In genomic region chr2:238700506-238701050, GRCh38 we compare ENCODE assay signal across 18 cellular contexts.
DNase-seq lines count a peak whose midpoint lies in the region; ATAC-seq and TF ChIP-seq lines count a peak whose summit lies in the region.
"Had no signal": no experiment of that assay in that cellular context is flagged by ENCODE, and none has a peak within 500 bp of the region (broad histone marks: within the 10 kb centered on the region; RNA-seq: fewer than 3 reads in every experiment).

No MANE protein-coding gene starts in this region.

- no peak overlapping the region for H3K23ac ChIP-seq in IMR-90 (ENCODE audit: low read depth, low read length)

- H3K4me1 Mint-ChIP-seq in activated T-cell treated with anti-CD3 and anti-CD28 coated beads, Interleukin-2, amount 50 U/mL, for 4 hours (ENCODE audit: low read depth) = no peaks in the 10 kb centered on the region

- intact Hi-C loops in IMR-90 (cut with micrococcal nuclease) = no loop called here

- H2BK15ac ChIP-seq in IMR-90 (ENCODE audit: low read depth, low read length) = no peak overlapping the region

- H3K4me2 ChIP-seq in BLaER1 (peak overlapping the region; percentile 60), IMR-90 (ENCODE audit: low read depth, low read length) (no peak overlapping the region)
- H3K4me2 ChIP-seq: A549 had no signal

- H3K4ac ChIP-seq in IMR-90 (ENCODE audit: low read depth, low read length) = 0 out of 2 replicates have a peak overlapping the region, but pooled peaks have one; percentile 6

- TF ChIP-seq POLR2A in IMR-90 (IDR thresholded peaks at IDR 0.05; ENCODE audit: low read depth, low read length) = no peak

- H4K20me1 ChIP-seq in BLaER1 = no peaks in the 10 kb centered on the region
- H4K20me1 ChIP-seq in IMR-90 (ENCODE audit: insufficient read depth, low read length) = no peaks in the 10 kb centered on the region

- peak overlapping the region; percentile 33; the same call in 1 of the 2 replicates for H2AK5ac ChIP-seq in IMR-90 (ENCODE audit: low read depth, low read length)

- peaks cover 47% of the 10 kb centered on the region for H3K4me1 ChIP-seq in BLaER1
- H3K4me1 ChIP-seq in IMR-90 (ENCODE audit: control insufficient read depth, insufficient read depth, low read length) = peaks cover 8% of the 10 kb centered on the region; the same call in 1 of the 2 replicates
- H3K4me1 ChIP-seq in rectal smooth muscle tissue (ENCODE audit: control insufficient read depth, insufficient read depth, low read length) = peaks cover 30% of the 10 kb centered on the region
- H3K4me1 ChIP-seq: A549 had no signal

- no peak overlapping the region for H3K4me3 ChIP-seq in BLaER1
- no peak overlapping the region for H3K4me3 ChIP-seq in IMR-90 (ENCODE audit: insufficient read depth, low read depth, low read length)
- no peak overlapping the region for H3K4me3 ChIP-seq in rectal smooth muscle tissue (ENCODE audit: low read length)
- H3K4me3 ChIP-seq: A549, GM23248 had no signal

- no peaks in the 10 kb centered on the region for H3K79me1 ChIP-seq in IMR-90 (ENCODE audit: low read depth in 1 of 2, low read length in 2 of 2)

- peaks cover 8% of the 10 kb centered on the region; the same call in 1 of the 2 replicates for H3K9me1 ChIP-seq in IMR-90 (ENCODE audit: insufficient read depth, low read length)

- no peak for TF ChIP-seq CTCF in IMR-90 (conservative IDR thresholded peaks at IDR 0.05; ENCODE audit: low read depth, low read length)

- POLR2A ChIA-PET in IMR-90 (lab: Charles Lee; ENCODE audit: unreplicated experiment) = no interaction called here

- H2AFZ ChIP-seq in IMR-90 (replicated peaks; ENCODE audit: low read length, poor library complexity) = peak overlapping the region; percentile 37

- no peak overlapping the region for H3K4me3 Mint-ChIP-seq in activated T-cell treated with anti-CD3 and anti-CD28 coated beads, Interleukin-2, amount 50 U/mL, for 4 hours

- no peak overlapping the region for H3K9ac ChIP-seq in BLaER1
- H3K9ac ChIP-seq in IMR-90 (ENCODE audit: low read depth, low read length) = no peak overlapping the region
- H3K9ac ChIP-seq in rectal smooth muscle tissue (ENCODE audit: low read length) = no peak overlapping the region
- H3K9ac ChIP-seq: GM23248 had no signal

- in situ Hi-C loops in IMR-90 (cut with MboI; ENCODE audit: low sequenced_read_pairs) = no loop called here

- H2BK120ac ChIP-seq in IMR-90 (ENCODE audit: low read depth, low read length) = no peak overlapping the region

- H2BK20ac ChIP-seq in IMR-90 (ENCODE audit: low read depth, low read length) = peak overlapping the region; percentile 10; the same call in 1 of the 2 replicates

- BruUV-seq in IMR-90 (replicated peaks; lab: Mats Ljungman, UMichigan) = no TSS peak

- peak overlapping the region; percentile 24; the same call in 1 of the 2 replicates for H4K91ac ChIP-seq in IMR-90 (ENCODE audit: insufficient read depth, low read depth, low read length)

- CTCF ChIA-PET in IMR-90 (lab: Yijun Ruan, JAX) = no interaction called here

- no peak overlapping the region for H4K8ac ChIP-seq in IMR-90 (ENCODE audit: low read depth in 2 of 2, low read length in 2 of 2)

- ATAC-seq in IMR-90 (ENCODE audit: low read depth) = no peak
- ATAC-seq in HG03565 (IDR thresholded peaks at IDR 0.05; ENCODE audit: unreplicated experiment) = no peak
- no peak for ATAC-seq in activated T-cell treated with anti-CD3 and anti-CD28 coated beads, Interleukin-2, amount 50 U/mL, for 4 hours

- H3K27ac ChIP-seq in BLaER1 (0 out of 2 replicates have a peak overlapping the region, but pooled peaks have one; percentile 39), IMR-90 (ENCODE audit: insufficient read depth, low read length) (no peak overlapping the region), rectal smooth muscle tissue (ENCODE audit: low read depth, low read length) (peak overlapping the region; percentile 59)
- H3K27ac ChIP-seq: C4-2B, GM23248, RWPE1 had no signal

- H3K36me3 ChIP-seq in BLaER1 (no peaks in the 10 kb centered on the region), IMR-90 (ENCODE audit: control insufficient read depth, insufficient read depth, low read length) (no peaks in the 10 kb centered on the region), rectal smooth muscle tissue (ENCODE audit: control insufficient read depth, insufficient read depth, low read length) (no peaks in the 10 kb centered on the region)

- no peaks in the 10 kb centered on the region for H3K9me3 Mint-ChIP-seq in activated T-cell treated with anti-CD3 and anti-CD28 coated beads, Interleukin-2, amount 50 U/mL, for 4 hours

- no peak overlapping the region for H3K56ac ChIP-seq in IMR-90 (ENCODE audit: extremely low read depth, insufficient read depth, low read length)

- H3K18ac ChIP-seq in IMR-90 (ENCODE audit: low read depth, low read length) = no peak overlapping the region

- WGBS in IMR-90 (ENCODE audit: extremely low coverage in 2 of 2, insufficient read length in 1 of 2), 2 experiments = 93% methylated on average over 6 of the region's 10 CpGs; no CpG with 5 or more reads in 1 of the 2 experiments

- DNase-seq in IMR-90 = no peak
- DNase-seq in islet precursor cell = peak; percentile 38
- DNase-seq in activated T-cell treated with anti-CD3 and anti-CD28 coated beads, Interleukin-2, amount 50 U/mL, for 4 hours = no peak
- no peak for DNase-seq in NCI-H82 treated with DMSO at 0.1 percent for 48 hours (lab: John Stamatoyannopoulos, UW; ENCODE audit: unreplicated experiment)
- DNase-seq: DMS 273 treated with DMSO at 0.1 percent for 48 hours, GDM1, HCEC 1CT, KBM-7, NCI-H1436, NCI-H2029 treated with DMSO at 0.1 percent for 48 hours, NCI-H446 treated with DMSO at 0.1 percent for 48 hours had no signal

- dilution Hi-C loops in IMR-90 (cut with HindIII; ENCODE audit: low sequenced_read_pairs, unreplicated experiment) = no loop called here

- H3K36me3 Mint-ChIP-seq in activated T-cell treated with anti-CD3 and anti-CD28 coated beads, Interleukin-2, amount 50 U/mL, for 4 hours (ENCODE audit: insufficient read depth) = no peaks in the 10 kb centered on the region

- H3K9me3 ChIP-seq in BLaER1 = peaks cover 8% of the 10 kb centered on the region
- no peaks in the 10 kb centered on the region for H3K9me3 ChIP-seq in IMR-90 (ENCODE audit: control insufficient read depth, insufficient read depth, low read length)
- H3K9me3 ChIP-seq: A549 had no signal

- H3K14ac ChIP-seq in IMR-90 (replicated peaks; ENCODE audit: low read depth, low read length) = no peak overlapping the region

- no peaks in the 10 kb centered on the region for H3K27me3 Mint-ChIP-seq in activated T-cell treated with anti-CD3 and anti-CD28 coated beads, Interleukin-2, amount 50 U/mL, for 4 hours (ENCODE audit: low read depth)

- H4K5ac ChIP-seq in IMR-90 (ENCODE audit: low read depth, low read length) = no peak overlapping the region

- H3K27me3 ChIP-seq in BLaER1 = no peaks in the 10 kb centered on the region
- H3K27me3 ChIP-seq in IMR-90 (ENCODE audit: control insufficient read depth, insufficient read depth, low read length) = peaks cover 2% of the 10 kb centered on the region; the same call in 1 of the 2 replicates
- no peaks in the 10 kb centered on the region for H3K27me3 ChIP-seq in rectal smooth muscle tissue (ENCODE audit: control insufficient read depth, insufficient read depth, low read length)

- H2AK9ac ChIP-seq in IMR-90 (replicated peaks; ENCODE audit: low read depth, low read length, poor library complexity) = peak overlapping the region; percentile 45

- H2BK5ac ChIP-seq in IMR-90 (ENCODE audit: low read depth, low read length, poor library complexity, severe bottlenecking) = no peak overlapping the region

- no peak for TF ChIP-seq RAD21 in IMR-90 (IDR thresholded peaks at IDR 0.05; ENCODE audit: low read length)

TF ChIP-seq in IMR-90, 13 proteins besides CTCF, POLR2A, EP300 and RAD21:
- TF ChIP-seq RCOR1 (IDR thresholded peaks at IDR 0.05; ENCODE audit: insufficient replicate concordance, low read length) (no peak), MXI1 (IDR thresholded peaks at IDR 0.05; ENCODE audit: borderline replicate concordance, low read depth, low read length) (no peak), NFE2L2 (IDR thresholded peaks at IDR 0.05; ENCODE audit: low read depth, low read length) (no peak)
